ENCODE assay signal across 1 cellular context in the genomic region with DNA sequence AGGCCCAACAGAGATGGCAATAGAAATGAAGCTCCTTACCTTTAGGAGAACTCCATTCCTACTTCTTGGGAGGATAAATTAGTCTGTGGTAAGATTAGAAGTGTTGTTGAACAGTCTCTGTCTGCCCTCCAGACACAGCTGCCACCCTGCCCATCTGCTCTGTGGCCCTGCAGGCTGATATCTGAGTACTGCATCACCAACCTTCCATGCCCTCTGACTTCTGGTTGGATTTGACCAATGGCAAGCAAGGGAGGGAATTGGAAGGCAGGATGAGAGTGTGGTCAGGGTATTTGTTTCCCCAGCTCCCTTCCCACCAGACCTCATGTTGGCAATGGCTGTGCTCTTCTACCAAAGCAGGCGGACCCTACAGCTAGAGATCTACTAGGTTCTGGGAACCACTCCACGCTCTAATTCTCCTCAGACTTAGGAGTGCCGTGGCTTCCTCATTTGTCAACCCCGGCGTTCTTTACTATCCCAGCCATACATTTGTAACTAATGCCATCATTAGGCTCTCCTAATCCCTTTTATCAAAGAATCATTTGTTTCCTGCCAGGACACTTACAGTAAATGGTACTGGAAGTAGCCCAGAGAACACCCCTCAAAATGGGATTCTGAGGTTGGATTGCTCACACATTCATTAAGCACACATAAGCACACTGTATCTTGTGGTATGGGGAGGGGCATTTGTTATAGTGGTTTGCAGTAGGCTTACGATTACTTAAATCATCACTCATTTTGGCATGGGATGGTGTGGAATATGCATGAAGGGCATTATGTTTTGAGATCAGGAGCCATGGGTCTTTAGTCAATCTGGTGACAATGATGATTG.
TF ChIP-seq lines count a peak whose summit lies in the region.

No MANE protein-coding gene starts in this region.

TF ChIP-seq in IMR-90, 13 proteins besides CTCF, POLR2A, EP300 and RAD21:
- no peak for TF ChIP-seq FOS (IDR thresholded peaks at IDR 0.05; ENCODE audit: low read depth, low read length)
- TF ChIP-seq BHLHE40 (IDR thresholded peaks at IDR 0.05; ENCODE audit: low read depth, low read length): no peak
- TF ChIP-seq MAZ (IDR thresholded peaks at IDR 0.05; ENCODE audit: borderline replicate concordance, low read depth, low read length): no peak
- TF ChIP-seq SMC3 (IDR thresholded peaks at IDR 0.05; ENCODE audit: low read depth, low read length): no peak
- no peak for TF ChIP-seq NFE2L2 (IDR thresholded peaks at IDR 0.05; ENCODE audit: low read depth, low read length)
- TF ChIP-seq RFX5 (IDR thresholded peaks at IDR 0.05; ENCODE audit: low read depth, low read length): no peak
- TF ChIP-seq CEBPB (IDR thresholded peaks at IDR 0.05; ENCODE audit: low read depth, low read length): no peak
- TF ChIP-seq MAFK (IDR thresholded peaks at IDR 0.05; ENCODE audit: low read depth, low read length): no peak
- no peak for TF ChIP-seq MXI1 (IDR thresholded peaks at IDR 0.05; ENCODE audit: borderline replicate concordance, low read depth, low read length)
- TF ChIP-seq, protein P1, sequence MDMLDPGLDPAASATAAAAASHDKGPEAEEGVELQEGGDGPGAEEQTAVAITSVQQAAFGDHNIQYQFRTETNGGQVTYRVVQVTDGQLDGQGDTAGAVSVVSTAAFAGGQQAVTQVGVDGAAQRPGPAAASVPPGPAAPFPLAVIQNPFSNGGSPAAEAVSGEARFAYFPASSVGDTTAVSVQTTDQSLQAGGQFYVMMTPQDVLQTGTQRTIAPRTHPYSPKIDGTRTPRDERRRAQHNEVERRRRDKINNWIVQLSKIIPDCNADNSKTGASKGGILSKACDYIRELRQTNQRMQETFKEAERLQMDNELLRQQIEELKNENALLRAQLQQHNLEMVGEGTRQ (IDR thresholded peaks at IDR 0.05; ENCODE audit: low read depth, low read length): no peak
- TF ChIP-seq, protein P2, sequence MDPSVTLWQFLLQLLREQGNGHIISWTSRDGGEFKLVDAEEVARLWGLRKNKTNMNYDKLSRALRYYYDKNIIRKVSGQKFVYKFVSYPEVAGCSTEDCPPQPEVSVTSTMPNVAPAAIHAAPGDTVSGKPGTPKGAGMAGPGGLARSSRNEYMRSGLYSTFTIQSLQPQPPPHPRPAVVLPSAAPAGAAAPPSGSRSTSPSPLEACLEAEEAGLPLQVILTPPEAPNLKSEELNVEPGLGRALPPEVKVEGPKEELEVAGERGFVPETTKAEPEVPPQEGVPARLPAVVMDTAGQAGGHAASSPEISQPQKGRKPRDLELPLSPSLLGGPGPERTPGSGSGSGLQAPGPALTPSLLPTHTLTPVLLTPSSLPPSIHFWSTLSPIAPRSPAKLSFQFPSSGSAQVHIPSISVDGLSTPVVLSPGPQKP (IDR thresholded peaks at IDR 0.05; ENCODE audit: borderline replicate concordance, low read depth, low read length): no peak
- TF ChIP-seq RCOR1 (IDR thresholded peaks at IDR 0.05; ENCODE audit: insufficient replicate concordance, low read length): no peak
- TF ChIP-seq CHD1 (IDR thresholded peaks at IDR 0.05; ENCODE audit: low read depth, low read length): no peak
